ENCODE assay signal across 14 cellular contexts in the genomic region with DNA sequence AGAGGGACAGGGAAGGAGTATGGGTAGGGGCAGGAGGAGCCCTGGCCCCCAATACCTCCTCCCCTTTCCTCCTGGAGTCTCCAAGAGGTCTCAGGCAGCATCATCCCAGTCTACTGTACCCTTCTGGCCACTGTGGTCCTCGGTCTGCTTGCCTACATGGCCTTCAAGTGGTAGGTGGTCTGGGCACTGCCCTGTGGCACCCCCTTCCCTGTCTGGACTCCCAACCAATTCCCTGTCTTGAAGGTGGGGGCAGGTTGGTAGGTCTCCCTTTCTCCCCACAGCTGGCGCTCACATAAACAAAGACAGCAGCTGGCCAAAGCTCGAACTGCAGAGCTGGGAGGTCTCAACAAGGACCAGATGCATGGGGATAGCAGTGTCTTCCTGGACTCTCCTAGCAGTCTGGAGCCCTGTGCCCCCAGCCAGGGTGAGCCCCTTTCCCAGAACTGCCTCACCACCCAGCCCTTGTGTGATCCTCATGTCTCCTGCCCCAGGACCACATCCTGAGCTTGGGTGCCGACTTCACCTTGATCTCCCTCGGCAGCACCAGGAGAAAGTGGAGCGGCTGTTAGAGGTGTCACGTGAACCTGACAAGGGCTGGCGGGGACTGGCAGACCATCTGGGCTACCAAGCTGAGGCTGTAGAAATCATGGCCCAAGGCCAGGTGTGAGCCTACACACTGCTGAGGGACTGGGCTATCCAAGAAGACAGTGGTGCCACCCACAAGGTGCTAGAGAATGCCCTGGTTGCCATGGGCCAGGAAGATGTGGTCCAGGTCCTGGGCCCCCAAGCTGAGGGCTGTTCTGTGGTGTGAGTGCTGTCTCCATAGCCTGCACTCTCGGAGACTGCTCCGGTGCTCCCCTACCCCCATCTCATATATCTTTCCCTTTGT. TPM values are rescaled to one million over a fixed set of nuclear protein-coding genes. Genes with fewer than 3 reads are reported as not detected.
DNase-seq lines count a peak whose midpoint lies in the region; ATAC-seq and TF ChIP-seq lines count a peak whose summit lies in the region.
"Had no signal": no experiment of that assay in that cellular context is flagged by ENCODE, and none has a peak within 500 bp of the region (broad histone marks: within the 10 kb centered on the region; RNA-seq: fewer than 3 reads in every experiment).

No MANE protein-coding gene starts in this region.

- peak; percentile 31 for DNase-seq in activated naive CD8-positive, alpha-beta T cell treated with anti-CD3 and anti-CD28 coated beads, Interleukin-2, amount 10 ng/mL, durations not matched to agents 7 days and 5 days
- DNase-seq in activated naive CD8-positive, alpha-beta T cell treated with anti-CD3 and anti-CD28 coated beads for 36 hours = no peak
- DNase-seq in T-cell (peak in 1 of 34 experiments; percentile 0), left lobe of liver (ENCODE audit: low spot score) (peak; percentile 44), stomach (peak; percentile 59), NCI-H1105 treated with DMSO at 0.1 percent for 48 hours (lab: John Stamatoyannopoulos, UW) (no peak), tibial nerve (ENCODE audit: low spot score in 2 of 2) (no peak)
- DNase-seq: activated B cell treated with CpG ODN at 0.5 μM for 24 hours, GOT3, NCI-H748 treated with DMSO at 0.1 percent for 48 hours had no signal

- no peak for TF ChIP-seq CTCF in stomach (IDR thresholded peaks at IDR 0.05)
- no peak for TF ChIP-seq CTCF in tibial nerve (IDR thresholded peaks at IDR 0.05)

- TF ChIP-seq EP300 in stomach (IDR thresholded peaks at IDR 0.05) (no peak), tibial nerve (IDR thresholded peaks at IDR 0.05) (no peak)

- H3K27me3 ChIP-seq in stomach (no peaks in the 10 kb centered on the region), tibial nerve (no peaks in the 10 kb centered on the region)
- H3K27me3 ChIP-seq: SJSA1 had no signal

- 72 to 86% (median 83%) methylated on average over 10 of the region's 10 CpGs for WGBS in stomach, 5 donors
- WGBS in tibial nerve, 2 donors = 80 to 88% methylated on average over 9 to 10 of the region's 10 CpGs

- no peak for TF ChIP-seq POLR2A in stomach (IDR thresholded peaks at IDR 0.05)
- no peak for TF ChIP-seq POLR2A in tibial nerve (IDR thresholded peaks at IDR 0.05)

- no peak overlapping the region for H3K4me3 Mint-ChIP-seq in activated naive CD8-positive, alpha-beta T cell treated with anti-CD3 and anti-CD28 coated beads, Interleukin-2, amount 10 ng/mL, durations not matched to agents 7 days and 5 days
- no peak overlapping the region for H3K4me3 Mint-ChIP-seq in activated naive CD8-positive, alpha-beta T cell treated with anti-CD3 and anti-CD28 coated beads for 36 hours
- H3K4me3 Mint-ChIP-seq in T-cell = no peak overlapping the region
- H3K4me3 Mint-ChIP-seq: activated B cell treated with CpG ODN at 0.5 μM for 24 hours; central memory CD8-positive, alpha-beta T cell had no signal

- intact Hi-C loops in stomach (cut with DNase I; ENCODE audit: low total_unique reads) = no loop called here

- no peaks in the 10 kb centered on the region for H3K9me3 ChIP-seq in stomach
- H3K9me3 ChIP-seq in tibial nerve = no peaks in the 10 kb centered on the region
- H3K9me3 ChIP-seq: SJSA1 had no signal

- H3K9me3 Mint-ChIP-seq in activated naive CD8-positive, alpha-beta T cell treated with anti-CD3 and anti-CD28 coated beads, Interleukin-2, amount 10 ng/mL, durations not matched to agents 7 days and 5 days = no peaks in the 10 kb centered on the region
- no peaks in the 10 kb centered on the region for H3K9me3 Mint-ChIP-seq in activated naive CD8-positive, alpha-beta T cell treated with anti-CD3 and anti-CD28 coated beads for 36 hours
- no peaks in the 10 kb centered on the region for H3K9me3 Mint-ChIP-seq in T-cell
- H3K9me3 Mint-ChIP-seq: activated B cell treated with CpG ODN at 0.5 μM for 24 hours; central memory CD8-positive, alpha-beta T cell had no signal

- peaks cover 4% of the 10 kb centered on the region for H3K36me3 Mint-ChIP-seq in activated naive CD8-positive, alpha-beta T cell treated with anti-CD3 and anti-CD28 coated beads, Interleukin-2, amount 10 ng/mL, durations not matched to agents 7 days and 5 days
- H3K36me3 Mint-ChIP-seq in activated naive CD8-positive, alpha-beta T cell treated with anti-CD3 and anti-CD28 coated beads for 36 hours = peaks cover 23% of the 10 kb centered on the region
- H3K36me3 Mint-ChIP-seq in T-cell = peaks cover 27% of the 10 kb centered on the region

- H3K27ac ChIP-seq in stomach = peak overlapping the region; percentile 7 to 50 (median 34)
- H3K27ac ChIP-seq in tibial nerve = no peak overlapping the region
- H3K27ac ChIP-seq: SJSA1 had no signal

- peaks cover 11 to 61% (median 34%) of the 10 kb centered on the region in 4 donors for H3K4me1 ChIP-seq in stomach
- H3K4me1 ChIP-seq in tibial nerve = peaks cover 0 to 16% (median 2%) of the 10 kb centered on the region in 4 donors

- CTCF ChIA-PET in T-cell (lab: Charles Lee) = no interaction called here

- H3K4me3 ChIP-seq in stomach (no peak overlapping the region), tibial nerve (no peak overlapping the region)
- H3K4me3 ChIP-seq: SJSA1 had no signal

- POLR2A ChIA-PET in activated naive CD8-positive, alpha-beta T cell treated with anti-CD3 and anti-CD28 coated beads, Interleukin-2, amount 10 ng/mL, durations not matched to agents 7 days and 5 days (lab: Charles Lee) = no interaction called here
- POLR2A ChIA-PET in T-cell (lab: Charles Lee) = no interaction called here

- H3K27ac Mint-ChIP-seq in activated naive CD8-positive, alpha-beta T cell treated with anti-CD3 and anti-CD28 coated beads, Interleukin-2, amount 10 ng/mL, durations not matched to agents 7 days and 5 days = peak overlapping the region; percentile 42
- H3K27ac Mint-ChIP-seq in activated naive CD8-positive, alpha-beta T cell treated with anti-CD3 and anti-CD28 coated beads for 36 hours = no peak overlapping the region
- H3K27ac Mint-ChIP-seq in T-cell = peak overlapping the region; percentile 46 to 59
- H3K27ac Mint-ChIP-seq: activated B cell treated with CpG ODN at 0.5 μM for 24 hours had no signal

- H3K27me3 Mint-ChIP-seq in activated naive CD8-positive, alpha-beta T cell treated with anti-CD3 and anti-CD28 coated beads, Interleukin-2, amount 10 ng/mL, durations not matched to agents 7 days and 5 days = no peaks in the 10 kb centered on the region
- no peaks in the 10 kb centered on the region for H3K27me3 Mint-ChIP-seq in activated naive CD8-positive, alpha-beta T cell treated with anti-CD3 and anti-CD28 coated beads for 36 hours
- no peaks in the 10 kb centered on the region for H3K27me3 Mint-ChIP-seq in T-cell
- H3K27me3 Mint-ChIP-seq: activated B cell treated with CpG ODN at 0.5 μM for 24 hours; central memory CD8-positive, alpha-beta T cell had no signal

- H3K4me1 Mint-ChIP-seq in activated naive CD8-positive, alpha-beta T cell treated with anti-CD3 and anti-CD28 coated beads, Interleukin-2, amount 10 ng/mL, durations not matched to agents 7 days and 5 days = peaks cover 38% of the 10 kb centered on the region
- peaks cover 30% of the 10 kb centered on the region for H3K4me1 Mint-ChIP-seq in activated naive CD8-positive, alpha-beta T cell treated with anti-CD3 and anti-CD28 coated beads for 36 hours
- peaks cover 15 to 41% (median 27%) of the 10 kb centered on the region in 3 donors for H3K4me1 Mint-ChIP-seq in T-cell

- no peak for ATAC-seq in activated naive CD8-positive, alpha-beta T cell treated with anti-CD3 and anti-CD28 coated beads, Interleukin-2, amount 10 ng/mL, durations not matched to agents 7 days and 5 days (ENCODE audit: low read depth)
- ATAC-seq in T-cell (replicated peaks in 1 of 4) = no peak
- no peak for ATAC-seq in left lobe of liver
- no peak for ATAC-seq in HG03159 (IDR thresholded peaks at IDR 0.05; ENCODE audit: unreplicated experiment)
- ATAC-seq: esophagus mucosa had no signal

- peaks cover 5 to 81% (median 59%) of the 10 kb centered on the region in 4 donors for H3K36me3 ChIP-seq in stomach
- peaks cover 0 to 48% (median 0%) of the 10 kb centered on the region in 3 donors for H3K36me3 ChIP-seq in tibial nerve

RNA-seq across cellular contexts. Expression of gene NBEAL2, which starts 33.1 kb away (rescaled TPM):
- 100 to 1,000 TPM; 165 to 178 TPM for total RNA-seq in activated naive CD8-positive, alpha-beta T cell treated with anti-CD3 and anti-CD28 coated beads, Interleukin-2, amount 10 ng/mL, durations not matched to agents 7 days and 5 days
- 10 to 100 TPM; 63.1 to 67.4 TPM for total RNA-seq in activated naive CD8-positive, alpha-beta T cell treated with anti-CD3 and anti-CD28 coated beads for 36 hours
- total RNA-seq in T-cell = 100 to 1,000 TPM; 141 to 206 (median 182) TPM
- 12.2 TPM for total RNA-seq in left lobe of liver
- 100 to 1,000 TPM in 4 of 5 donors, 10 to 100 TPM in 1; 50.9 to 653 (median 247) TPM for total RNA-seq in stomach
- 100 to 1,000 TPM in 1 of 3 donors, 10 to 100 TPM in 2; 35.0 to 193 (median 49.2) TPM for polyA plus RNA-seq in stomach
- total RNA-seq in tibial nerve = 10 to 100 TPM; 25.3 to 92.1 (median 26.6) TPM

RNA-seq across cellular contexts. Expression of gene CCDC12, which starts 36.0 kb away (rescaled TPM):
- total RNA-seq in activated naive CD8-positive, alpha-beta T cell treated with anti-CD3 and anti-CD28 coated beads, Interleukin-2, amount 10 ng/mL, durations not matched to agents 7 days and 5 days = 10 to 100 TPM; 58.6 to 60.0 TPM
- 10 to 100 TPM; 48.8 to 55.4 TPM for total RNA-seq in activated naive CD8-positive, alpha-beta T cell treated with anti-CD3 and anti-CD28 coated beads for 36 hours
- 10 to 100 TPM; 66.5 to 78.4 (median 72.8) TPM for total RNA-seq in T-cell
- 19.3 TPM for total RNA-seq in left lobe of liver
- 10 to 100 TPM in 4 of 5 donors, 1 to 10 TPM in 1; 2.9 to 55.3 (median 38.4) TPM for total RNA-seq in stomach
- 10 to 100 TPM; 84.2 to 88.7 (median 84.5) TPM for polyA plus RNA-seq in stomach
- 10 to 100 TPM; 36.9 to 59.4 (median 50.2) TPM for total RNA-seq in tibial nerve

Comparison
In these comparisons a context has a peak if more than half of its experiments do, and no peak if none do; other contexts are left out.
1. DNase-seq: peak in activated naive CD8-positive, alpha-beta T cell treated with anti-CD3 and anti-CD28 coated beads, Interleukin-2, amount 10 ng/mL, durations not matched to agents 7 days and 5 days (single experiment), left lobe of liver (single experiment) and stomach (single experiment); none in activated naive CD8-positive, alpha-beta T cell treated with anti-CD3 and anti-CD28 coated beads for 36 hours (single experiment), NCI-H1105 treated with DMSO at 0.1 percent for 48 hours (single experiment) and tibial nerve (0 of 2).
2. H3K27ac ChIP-seq: peak in stomach (5 of 5); none in tibial nerve (0 of 4).